In genomic region chr2:219402665-219403515, GRCh38 we compare ENCODE assay signal across 8 cellular contexts. TPM values are rescaled to one million over a fixed set of nuclear protein-coding genes. Genes with fewer than 3 reads are reported as not detected.
A peak's percentile ranks its signal among the peaks of the same experiment; 100 is the strongest.
DNase-seq lines count a peak whose midpoint lies in the region; ATAC-seq and TF ChIP-seq lines count a peak whose summit lies in the region.

No MANE protein-coding gene starts in this region.

- H3K14ac ChIP-seq in H9 (ENCODE audit: insufficient read depth, low read length), result no peak overlapping the region

- no peaks in the 10 kb centered on the region for H3K79me1 ChIP-seq in H9 (ENCODE audit: insufficient read depth, low read depth, low read length, poor library complexity, severe bottlenecking)

- H3K36me3 Mint-ChIP-seq in H9 (ENCODE audit: insufficient read depth in 1 of 3, low read depth in 3 of 3), result no peaks in the 10 kb centered on the region

- H4K91ac ChIP-seq in H9 (ENCODE audit: insufficient read length, low read depth, low read length), result no peak overlapping the region

- no peak overlapping the region for H3K27ac ChIP-seq in H9 (ENCODE audit: insufficient read length, low read depth, low read length)

- no peak overlapping the region for H2BK12ac ChIP-seq in H9 (ENCODE audit: insufficient read length, low read depth, low read length)

- no peak overlapping the region for H3K4me3 Mint-ChIP-seq in H9

- H4K8ac ChIP-seq in H9 (replicated peaks; ENCODE audit: insufficient read length, low read depth, low read length), result no peak overlapping the region

- peak; percentile 96 for TF ChIP-seq CTCF in H9 (conservative IDR thresholded peaks at IDR 0.05)

- no peak overlapping the region for H3K18ac ChIP-seq in H9 (ENCODE audit: insufficient read length, low read depth, low read length)

- no peaks in the 10 kb centered on the region for H3K4me1 ChIP-seq in H9 (ENCODE audit: insufficient read depth, low read length)

- intact Hi-C loops in sciatic nerve (cut with DNase I), result loop anchor here (5.0 kb wide), 1 partner anchor 129 kb away; no protein-coding TSS in a partner anchor

- H2BK120ac ChIP-seq in H9 (ENCODE audit: low read depth, low read length, poor library complexity, severe bottlenecking), result no peak overlapping the region

- H3K4me2 ChIP-seq in H9 (ENCODE audit: insufficient read depth, insufficient read length, low read length), result no peak overlapping the region

- H3K27ac Mint-ChIP-seq in H9, result no peak overlapping the region

- no peaks in the 10 kb centered on the region for H3K27me3 ChIP-seq in H9 (ENCODE audit: insufficient read depth, low read length)

- H3K23me2 ChIP-seq in H9 (ENCODE audit: insufficient read length, low read depth, low read length, poor library complexity, severe bottlenecking), result no peaks in the 10 kb centered on the region

- H3K27me3 Mint-ChIP-seq in H9 (ENCODE audit: low read depth), result peaks cover 7% of the 10 kb centered on the region

- no CpG with 5 or more reads among the region's 15 CpGs for WGBS in H9 (ENCODE audit: extremely low coverage, insufficient read length, low lambda C conversion rate)

- DNase-seq in ELR (ENCODE audit: low read depth) (peak; percentile 92), H9 (peak; percentile 84), NCI-H1105 treated with DMSO at 0.1 percent for 48 hours (lab: John Stamatoyannopoulos, UW) (peak; percentile 63), SW480 (ENCODE audit: low spot score) (peak; percentile 79), anterior cingulate cortex (lab: John Stamatoyannopoulos, UW) (peak in 50 of 58 donors; percentile 5 to 72 (median 38)), hepatic stellate cell (ENCODE audit: low spot score) (peak; percentile 76), sciatic nerve (ENCODE audit: low spot score) (no peak), mesenteric fat pad (ENCODE audit: low spot score) (no peak)

- H3K56ac ChIP-seq in H9 (ENCODE audit: insufficient read length, low read depth, low read length), result no peak overlapping the region

- H3K9ac ChIP-seq in H9 (ENCODE audit: extremely low read depth, insufficient read length, low read length), result no peak overlapping the region

- H2AK5ac ChIP-seq in H9 (ENCODE audit: insufficient read length, low read length), result no peak overlapping the region

- H2AFZ ChIP-seq in H9 (ENCODE audit: low read length), result no peak overlapping the region

- no peak overlapping the region for H3K4ac ChIP-seq in H9 (ENCODE audit: low read depth, low read length)

- no peaks in the 10 kb centered on the region for H4K20me1 ChIP-seq in H9 (ENCODE audit: control insufficient read depth, insufficient read depth, insufficient read length)

- H3T11ph ChIP-seq in H9 (ENCODE audit: low read length), result no peak overlapping the region

- no peak overlapping the region for H2BK15ac ChIP-seq in H9 (ENCODE audit: low read depth, low read length)

- no peaks in the 10 kb centered on the region for H3K79me2 ChIP-seq in H9 (ENCODE audit: insufficient read depth, low read length)

- peaks cover 33 to 45% of the 10 kb centered on the region in 2 experiments for H3K4me1 Mint-ChIP-seq in H9

- no peak overlapping the region for H2BK5ac ChIP-seq in H9 (ENCODE audit: insufficient read length, low read length)

- no peak overlapping the region for H4K5ac ChIP-seq in H9 (ENCODE audit: insufficient read length, low read depth, low read length)

- no peak overlapping the region for H2BK20ac ChIP-seq in H9 (ENCODE audit: low read depth, low read length, poor library complexity, severe bottlenecking)

- H3K23ac ChIP-seq in H9 (ENCODE audit: insufficient read length, low read depth, low read length), result no peak overlapping the region

- peak; percentile 79 for ATAC-seq in sciatic nerve

- no peaks in the 10 kb centered on the region; a peak in 1 of 5 replicates for H3K9me3 Mint-ChIP-seq in H9

- H3K9me3 ChIP-seq in H9 (ENCODE audit: control insufficient read depth, low read depth, low read length), result no peaks in the 10 kb centered on the region

RNA-seq across cellular contexts. Expression of gene DNPEP, which starts 15.2 kb away (rescaled TPM):
- total RNA-seq in H9 (2021), result 60.9 and 63.5 TPM in 2 replicates
- 41.8 TPM for total RNA-seq in sciatic nerve
- total RNA-seq in mesenteric fat pad, result 78.6 TPM

RNA-seq across cellular contexts. Expression of gene DES, which starts 15.3 kb away (rescaled TPM):
- total RNA-seq in H9 (2021) (3.0 and 4.6 TPM in 2 replicates), sciatic nerve (1.4 TPM), mesenteric fat pad (62.5 TPM)

RNA-seq across cellular contexts. Expression of gene SPEG, which starts 31.8 kb away (rescaled TPM):
- 23.7 and 25.2 TPM in 2 replicates for total RNA-seq in H9 (2021)
- 7.2 TPM for total RNA-seq in sciatic nerve
- total RNA-seq in mesenteric fat pad, result 4.7 TPM

Comparison
In these comparisons a context has a peak if more than half of its experiments do, and no peak if none do; other contexts are left out.
1. DNase-seq: peak in ELR (single experiment), H9 (single experiment), NCI-H1105 treated with DMSO at 0.1 percent for 48 hours (single experiment), SW480 (single experiment), anterior cingulate cortex (50 of 58) and hepatic stellate cell (single experiment); none in sciatic nerve (single experiment) and mesenteric fat pad (single experiment).
2. RNA of gene DES, which starts 15.3 kb away (total RNA-seq): 62.5 TPM in mesenteric fat pad (single experiment); 3.0 to 4.6 TPM in H9 and 1.4 TPM in sciatic nerve (single experiment); every median in the first group is over 10 times any median in the second.